10 cellular contexts compared by ENCODE assay signal in the genomic region with DNA sequence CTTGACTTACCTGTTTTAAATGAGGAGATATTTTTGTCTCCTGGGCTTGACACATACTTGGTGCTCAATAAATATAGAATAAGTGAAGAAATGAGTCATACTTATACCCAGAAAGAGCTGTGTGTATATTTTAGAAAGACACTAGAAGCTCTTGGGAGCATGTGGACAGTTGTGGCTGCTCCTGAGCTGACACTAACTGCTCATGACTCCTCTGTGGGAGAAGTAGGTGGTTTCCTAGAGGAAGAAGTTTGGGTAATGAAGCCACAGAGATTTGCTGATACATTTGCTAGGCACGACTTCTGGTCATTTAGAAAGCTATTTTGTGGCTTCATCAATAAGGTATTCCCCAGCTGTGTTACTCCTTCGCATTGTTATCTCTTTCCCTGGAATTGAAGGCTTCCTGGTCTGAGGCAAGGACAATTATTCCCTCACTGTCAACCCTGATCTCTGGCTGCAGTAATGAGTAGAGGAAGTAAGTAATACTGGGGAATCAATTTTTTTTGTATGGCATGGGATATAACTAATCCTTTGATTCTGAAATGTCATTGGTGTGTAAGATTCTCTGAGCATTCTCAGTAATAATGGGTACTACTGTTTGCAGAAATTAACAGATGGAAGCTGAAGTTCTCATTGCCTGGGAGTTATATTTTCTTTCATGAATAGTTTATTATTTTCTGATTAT.
DNase-seq lines count a peak whose midpoint lies in the region; ATAC-seq, FAIRE-seq and TF ChIP-seq lines count a peak whose summit lies in the region.
"Had no signal": no experiment of that assay in that cellular context is flagged by ENCODE, and none has a peak within 500 bp of the region (broad histone marks: within the 10 kb centered on the region; RNA-seq: fewer than 3 reads in every experiment).

No MANE protein-coding gene starts in this region.

- no peak for DNase-seq in HTR-8/SVneo (ENCODE audit: insufficient read length, low spot score)
- DNase-seq in iris pigment epithelial cell (ENCODE audit: low read depth) = peak; percentile 83
- DNase-seq in coronary artery (ENCODE audit: low spot score) = no peak
- DNase-seq in T-helper 17 cell = no peak
- no peak for DNase-seq in DMS 273 (lab: John Stamatoyannopoulos, UW; ENCODE audit: unreplicated experiment)
- DNase-seq in amniotic stem cell (lab: John Stamatoyannopoulos, UW) = no peak
- DNase-seq: activated CD4-positive, alpha-beta memory T cell treated with anti-CD3 and anti-CD28 coated beads, Interleukin-2, amount 10 ng/mL, durations not matched to agents 7 days and 5 days; kidney had no signal

- peak; percentile 66 for FAIRE-seq in HTR-8/SVneo (lab: Jason Lieb, UNC)
- FAIRE-seq: kidney had no signal

- H3K4me3 ChIP-seq in coronary artery = no peak overlapping the region

- no peaks in the 10 kb centered on the region for H3K4me1 Mint-ChIP-seq in T-helper 17 cell

- H3K27me3 Mint-ChIP-seq in T-helper 17 cell = peaks cover 14% of the 10 kb centered on the region

- no peak overlapping the region for H3K4me3 Mint-ChIP-seq in T-helper 17 cell
- H3K4me3 Mint-ChIP-seq: activated CD4-positive, alpha-beta memory T cell treated with anti-CD3 and anti-CD28 coated beads, Interleukin-2, amount 10 ng/mL, durations not matched to agents 7 days and 5 days had no signal

- no peak overlapping the region for H3K27ac Mint-ChIP-seq in T-helper 17 cell
- H3K27ac Mint-ChIP-seq: activated CD4-positive, alpha-beta memory T cell treated with anti-CD3 and anti-CD28 coated beads, Interleukin-2, amount 10 ng/mL, durations not matched to agents 7 days and 5 days had no signal

- no peak overlapping the region for H3K27ac ChIP-seq in coronary artery

- H3K9me3 ChIP-seq in T-helper 17 cell (ENCODE audit: control insufficient read depth, low read length, poor library complexity, severe bottlenecking) = no peaks in the 10 kb centered on the region

- no peaks in the 10 kb centered on the region for H3K36me3 Mint-ChIP-seq in T-helper 17 cell (ENCODE audit: low read depth)

- no peak for TF ChIP-seq CTCF in coronary artery (IDR thresholded peaks at IDR 0.05)

- ATAC-seq in GM18502 (IDR thresholded peaks at IDR 0.05; ENCODE audit: poor library complexity, unreplicated experiment) (peak; percentile 95), GM21825 (IDR thresholded peaks at IDR 0.05; ENCODE audit: unreplicated experiment) (peak; percentile 93), T-helper 17 cell (no peak)
